In the genomic region with DNA sequence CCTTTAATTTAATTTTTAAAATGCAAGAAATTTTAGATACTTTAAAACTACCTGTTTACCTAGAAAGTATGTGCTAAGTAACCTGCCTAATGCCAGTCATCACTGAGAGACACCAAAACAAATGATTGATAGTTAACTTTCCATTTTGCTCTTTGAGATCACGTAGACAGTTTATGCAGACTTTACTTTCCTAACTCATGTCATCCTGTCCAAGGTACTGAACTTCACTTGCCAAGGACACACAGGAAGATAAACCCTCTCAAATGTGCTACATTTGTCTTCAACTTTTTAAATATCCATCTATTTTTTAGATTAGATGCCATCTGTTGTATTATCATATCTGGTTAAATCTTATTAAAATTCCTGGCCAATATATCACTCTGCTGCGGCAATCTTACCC, we compare ENCODE assay signal across 3 cellular contexts.
TF ChIP-seq lines count a peak whose summit lies in the region.

No MANE protein-coding gene starts in this region.

TF ChIP-seq in SK-N-SH, 30 proteins besides CTCF, POLR2A, EP300 and RAD21:
- TF ChIP-seq, protein P1, sequence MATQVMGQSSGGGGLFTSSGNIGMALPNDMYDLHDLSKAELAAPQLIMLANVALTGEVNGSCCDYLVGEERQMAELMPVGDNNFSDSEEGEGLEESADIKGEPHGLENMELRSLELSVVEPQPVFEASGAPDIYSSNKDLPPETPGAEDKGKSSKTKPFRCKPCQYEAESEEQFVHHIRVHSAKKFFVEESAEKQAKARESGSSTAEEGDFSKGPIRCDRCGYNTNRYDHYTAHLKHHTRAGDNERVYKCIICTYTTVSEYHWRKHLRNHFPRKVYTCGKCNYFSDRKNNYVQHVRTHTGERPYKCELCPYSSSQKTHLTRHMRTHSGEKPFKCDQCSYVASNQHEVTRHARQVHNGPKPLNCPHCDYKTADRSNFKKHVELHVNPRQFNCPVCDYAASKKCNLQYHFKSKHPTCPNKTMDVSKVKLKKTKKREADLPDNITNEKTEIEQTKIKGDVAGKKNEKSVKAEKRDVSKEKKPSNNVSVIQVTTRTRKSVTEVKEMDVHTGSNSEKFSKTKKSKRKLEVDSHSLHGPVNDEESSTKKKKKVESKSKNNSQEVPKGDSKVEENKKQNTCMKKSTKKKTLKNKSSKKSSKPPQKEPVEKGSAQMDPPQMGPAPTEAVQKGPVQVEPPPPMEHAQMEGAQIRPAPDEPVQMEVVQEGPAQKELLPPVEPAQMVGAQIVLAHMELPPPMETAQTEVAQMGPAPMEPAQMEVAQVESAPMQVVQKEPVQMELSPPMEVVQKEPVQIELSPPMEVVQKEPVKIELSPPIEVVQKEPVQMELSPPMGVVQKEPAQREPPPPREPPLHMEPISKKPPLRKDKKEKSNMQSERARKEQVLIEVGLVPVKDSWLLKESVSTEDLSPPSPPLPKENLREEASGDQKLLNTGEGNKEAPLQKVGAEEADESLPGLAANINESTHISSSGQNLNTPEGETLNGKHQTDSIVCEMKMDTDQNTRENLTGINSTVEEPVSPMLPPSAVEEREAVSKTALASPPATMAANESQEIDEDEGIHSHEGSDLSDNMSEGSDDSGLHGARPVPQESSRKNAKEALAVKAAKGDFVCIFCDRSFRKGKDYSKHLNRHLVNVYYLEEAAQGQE (IDR thresholded peaks at IDR 0.05; ENCODE audit: low read depth, low read length), result peak; percentile 87
- TF ChIP-seq JUND (IDR thresholded peaks at IDR 0.05), result no peak
TF ChIP-seq in SK-N-SH: peak in this region for 1.

TF ChIP-seq in SK-N-SH treated with all-trans-retinoic acid at 6 μM for 48 hours, 23 proteins besides CTCF, POLR2A, EP300 and RAD21 (continued from another document and continues in another):
- TF ChIP-seq CREB5 (CRISPR knock-in tag; IDR thresholded peaks at IDR 0.05; ENCODE audit: low read depth) (no peak), RARB (CRISPR knock-in tag; IDR thresholded peaks at IDR 0.05) (no peak), GLIS3 (CRISPR knock-in tag; IDR thresholded peaks at IDR 0.05) (no peak), TSHZ2 (CRISPR knock-in tag; IDR thresholded peaks at IDR 0.05) (no peak), ZFP30 (CRISPR knock-in tag; IDR thresholded peaks at IDR 0.05) (no peak), PATZ1 (CRISPR knock-in tag; IDR thresholded peaks at IDR 0.05; ENCODE audit: borderline replicate concordance) (no peak), CSRNP3 (CRISPR knock-in tag; IDR thresholded peaks at IDR 0.05) (no peak), TCF4 (CRISPR knock-in tag; IDR thresholded peaks at IDR 0.05; ENCODE audit: borderline replicate concordance) (no peak)
- TF ChIP-seq, protein P2, sequence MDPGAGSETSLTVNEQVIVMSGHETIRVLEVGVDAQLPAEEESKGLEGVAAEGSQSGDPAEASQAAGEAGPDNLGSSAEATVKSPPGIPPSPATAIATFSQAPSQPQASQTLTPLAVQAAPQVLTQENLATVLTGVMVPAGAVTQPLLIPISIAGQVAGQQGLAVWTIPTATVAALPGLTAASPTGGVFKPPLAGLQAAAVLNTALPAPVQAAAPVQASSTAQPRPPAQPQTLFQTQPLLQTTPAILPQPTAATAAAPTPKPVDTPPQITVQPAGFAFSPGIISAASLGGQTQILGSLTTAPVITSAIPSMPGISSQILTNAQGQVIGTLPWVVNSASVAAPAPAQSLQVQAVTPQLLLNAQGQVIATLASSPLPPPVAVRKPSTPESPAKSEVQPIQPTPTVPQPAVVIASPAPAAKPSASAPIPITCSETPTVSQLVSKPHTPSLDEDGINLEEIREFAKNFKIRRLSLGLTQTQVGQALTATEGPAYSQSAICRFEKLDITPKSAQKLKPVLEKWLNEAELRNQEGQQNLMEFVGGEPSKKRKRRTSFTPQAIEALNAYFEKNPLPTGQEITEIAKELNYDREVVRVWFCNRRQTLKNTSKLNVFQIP (CRISPR knock-in tag; IDR thresholded peaks at IDR 0.05; ENCODE audit: borderline replicate concordance, low read depth), result no peak

TF ChIP-seq in neural cell, 6 proteins besides CTCF, POLR2A, EP300 and RAD21 (continued from another document):
- TF ChIP-seq, protein P1 (IDR thresholded peaks at IDR 0.05; ENCODE audit: borderline replicate concordance), result no peak
TF ChIP-seq in neural cell: peak in this region for 0.
